In the genomic region with DNA sequence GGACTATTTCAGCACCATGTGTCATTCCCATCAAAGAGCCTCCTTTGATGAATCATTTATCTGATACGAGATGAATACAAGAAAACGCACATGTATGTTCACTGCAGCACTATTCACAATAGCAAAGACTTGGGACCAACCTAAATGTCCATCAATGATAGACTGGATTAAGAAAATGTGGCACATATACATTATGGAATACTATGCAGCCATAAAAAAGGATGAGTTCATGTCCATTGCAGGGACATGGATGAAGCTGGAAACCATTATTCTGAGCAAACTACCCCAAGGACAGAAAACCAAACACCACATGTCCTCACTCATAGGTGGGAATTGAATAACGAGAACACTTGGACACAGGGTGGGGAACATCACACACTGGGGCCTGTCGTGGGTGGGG, we compare ENCODE assay signal across 2 cellular contexts. TPM values are rescaled to one million over a fixed set of nuclear protein-coding genes. Genes with fewer than 3 reads are reported as not detected.
"Had no signal": no experiment of that assay in that cellular context is flagged by ENCODE, and none has a peak within 500 bp of the region (broad histone marks: within the 10 kb centered on the region; RNA-seq: fewer than 3 reads in every experiment).

No MANE protein-coding gene starts in this region.

RNA-seq across cellular contexts. Expression of a gene that starts 27.7 kb away (rescaled TPM):
- total RNA-seq: LHCN-M2 had no signal

RNA-seq across cellular contexts. Expression of a gene that starts 49.8 kb away (rescaled TPM):
- total RNA-seq: M059J had no signal
